1 cellular context compared by ENCODE assay signal in the genomic region with DNA sequence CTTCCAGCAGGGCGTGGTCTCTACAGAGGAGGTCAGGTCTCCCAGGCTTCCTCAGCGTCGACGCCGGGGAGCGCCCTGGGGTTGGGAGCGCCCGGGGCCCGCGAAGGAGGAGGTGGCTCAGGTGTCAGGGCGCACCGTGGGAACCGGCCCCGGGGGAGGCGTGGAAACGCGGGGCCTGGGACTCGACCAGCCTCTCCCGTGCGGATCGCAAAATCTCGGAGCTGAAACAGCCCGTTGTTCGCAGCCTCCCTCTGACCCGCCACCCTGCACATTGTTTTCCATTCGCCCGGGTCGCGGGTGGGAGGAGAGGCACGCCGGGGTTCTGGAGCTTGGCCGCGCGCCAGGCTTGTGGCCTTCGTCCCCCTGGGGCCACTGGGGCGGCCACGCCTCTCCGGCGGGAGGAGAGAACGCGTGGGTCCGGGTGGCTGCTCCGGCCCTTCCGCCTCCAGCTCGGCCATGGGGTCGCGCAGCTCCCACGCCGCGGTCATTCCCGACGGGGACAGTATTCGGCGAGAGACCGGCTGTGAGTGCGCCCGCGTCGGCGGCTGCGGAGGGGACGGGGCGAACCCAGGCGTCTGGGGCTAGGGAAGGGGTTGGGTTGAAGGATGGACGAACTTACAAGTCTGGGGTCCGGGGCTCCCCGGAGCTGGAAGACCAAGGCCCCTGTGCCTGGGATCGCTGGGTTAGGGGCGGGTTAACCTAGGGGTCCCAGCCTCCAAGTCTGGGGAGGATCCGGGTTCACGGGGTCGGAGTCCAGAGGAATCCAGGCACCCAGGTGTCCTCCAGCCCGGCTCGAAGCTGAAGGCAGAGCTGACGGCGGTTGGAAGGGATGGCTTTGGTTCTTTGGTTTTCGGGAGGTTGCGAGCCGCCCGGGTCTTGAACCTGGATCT.
TF ChIP-seq lines count a peak whose summit lies in the region.

A gene (plus strand): TSS at position 433 of the 890 bp plus-strand sequence. CDS start 24 bp downstream, at position 457.

TF ChIP-seq in K562, 482 proteins besides CTCF, POLR2A, EP300 and RAD21 (continued from another document and continues in another):
- TF ChIP-seq, protein P1, sequence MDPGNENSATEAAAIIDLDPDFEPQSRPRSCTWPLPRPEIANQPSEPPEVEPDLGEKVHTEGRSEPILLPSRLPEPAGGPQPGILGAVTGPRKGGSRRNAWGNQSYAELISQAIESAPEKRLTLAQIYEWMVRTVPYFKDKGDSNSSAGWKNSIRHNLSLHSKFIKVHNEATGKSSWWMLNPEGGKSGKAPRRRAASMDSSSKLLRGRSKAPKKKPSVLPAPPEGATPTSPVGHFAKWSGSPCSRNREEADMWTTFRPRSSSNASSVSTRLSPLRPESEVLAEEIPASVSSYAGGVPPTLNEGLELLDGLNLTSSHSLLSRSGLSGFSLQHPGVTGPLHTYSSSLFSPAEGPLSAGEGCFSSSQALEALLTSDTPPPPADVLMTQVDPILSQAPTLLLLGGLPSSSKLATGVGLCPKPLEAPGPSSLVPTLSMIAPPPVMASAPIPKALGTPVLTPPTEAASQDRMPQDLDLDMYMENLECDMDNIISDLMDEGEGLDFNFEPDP (CRISPR knock-in tag; IDR thresholded peaks at IDR 0.05) = no peak
- TF ChIP-seq, protein P2, sequence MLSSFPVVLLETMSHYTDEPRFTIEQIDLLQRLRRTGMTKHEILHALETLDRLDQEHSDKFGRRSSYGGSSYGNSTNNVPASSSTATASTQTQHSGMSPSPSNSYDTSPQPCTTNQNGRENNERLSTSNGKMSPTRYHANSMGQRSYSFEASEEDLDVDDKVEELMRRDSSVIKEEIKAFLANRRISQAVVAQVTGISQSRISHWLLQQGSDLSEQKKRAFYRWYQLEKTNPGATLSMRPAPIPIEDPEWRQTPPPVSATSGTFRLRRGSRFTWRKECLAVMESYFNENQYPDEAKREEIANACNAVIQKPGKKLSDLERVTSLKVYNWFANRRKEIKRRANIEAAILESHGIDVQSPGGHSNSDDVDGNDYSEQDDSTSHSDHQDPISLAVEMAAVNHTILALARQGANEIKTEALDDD (IDR thresholded peaks at IDR 0.05) = no peak
- TF ChIP-seq, protein P3, sequence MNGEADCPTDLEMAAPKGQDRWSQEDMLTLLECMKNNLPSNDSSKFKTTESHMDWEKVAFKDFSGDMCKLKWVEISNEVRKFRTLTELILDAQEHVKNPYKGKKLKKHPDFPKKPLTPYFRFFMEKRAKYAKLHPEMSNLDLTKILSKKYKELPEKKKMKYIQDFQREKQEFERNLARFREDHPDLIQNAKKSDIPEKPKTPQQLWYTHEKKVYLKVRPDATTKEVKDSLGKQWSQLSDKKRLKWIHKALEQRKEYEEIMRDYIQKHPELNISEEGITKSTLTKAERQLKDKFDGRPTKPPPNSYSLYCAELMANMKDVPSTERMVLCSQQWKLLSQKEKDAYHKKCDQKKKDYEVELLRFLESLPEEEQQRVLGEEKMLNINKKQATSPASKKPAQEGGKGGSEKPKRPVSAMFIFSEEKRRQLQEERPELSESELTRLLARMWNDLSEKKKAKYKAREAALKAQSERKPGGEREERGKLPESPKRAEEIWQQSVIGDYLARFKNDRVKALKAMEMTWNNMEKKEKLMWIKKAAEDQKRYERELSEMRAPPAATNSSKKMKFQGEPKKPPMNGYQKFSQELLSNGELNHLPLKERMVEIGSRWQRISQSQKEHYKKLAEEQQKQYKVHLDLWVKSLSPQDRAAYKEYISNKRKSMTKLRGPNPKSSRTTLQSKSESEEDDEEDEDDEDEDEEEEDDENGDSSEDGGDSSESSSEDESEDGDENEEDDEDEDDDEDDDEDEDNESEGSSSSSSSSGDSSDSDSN (IDR thresholded peaks at IDR 0.05; ENCODE audit: borderline replicate concordance in 1 of 2, low read depth in 2 of 2, low read length in 2 of 2) = 0 out of 4 replicates have a peak, but pooled peaks of 1 of the 2 experiments have one; percentile 72
- TF ChIP-seq NFE2L1 (tag; IDR thresholded peaks at IDR 0.05; ENCODE audit: borderline replicate concordance, low read depth) (no peak), ZEB2 (IDR thresholded peaks at IDR 0.05) (0 out of 2 replicates have a peak, but pooled peaks have one; percentile 16), MYC (IDR thresholded peaks at IDR 0.05; ENCODE audit: low read depth, low read length) (0 out of 2 replicates have a peak, but pooled peaks have one; percentile 9), MYC (CRISPR knock-in tag; IDR thresholded peaks at IDR 0.05; ENCODE audit: borderline replicate concordance, low read depth) (peak; percentile 63; the same call in 1 of the 2 replicates), SRSF7 (optimal IDR thresholded peaks at IDR 0.05; ENCODE audit: low read depth, low read length) (no peak), POLR3A (IDR thresholded peaks at IDR 0.05; ENCODE audit: borderline replicate concordance, extremely low read depth, insufficient read depth, insufficient read length) (no peak), CREM (IDR thresholded peaks at IDR 0.05; ENCODE audit: low read depth) (0 out of 2 replicates have a peak, but pooled peaks have one; percentile 13), ZNF174 (CRISPR knock-in tag; IDR thresholded peaks at IDR 0.05) (no peak), MAFG (tag; conservative IDR thresholded peaks at IDR 0.05) (no peak), FOXJ2 (tag; IDR thresholded peaks at IDR 0.05) (no peak), RBM22 (IDR thresholded peaks at IDR 0.05; ENCODE audit: low read depth, low read length, poor library complexity, severe bottlenecking) (no peak), CEBPB (tag; IDR thresholded peaks at IDR 0.05) (no peak), CHCHD3 (CRISPR knock-in tag; IDR thresholded peaks at IDR 0.05) (no peak), COPS2 (conservative IDR thresholded peaks at IDR 0.05) (no peak), JUND (IDR thresholded peaks at IDR 0.05; ENCODE audit: borderline replicate concordance, low read depth, low read length) (no peak), JUND (tag; IDR thresholded peaks at IDR 0.05; ENCODE audit: borderline replicate concordance, low read depth, low read length) (no peak), ZNF699 (CRISPR knock-in tag; IDR thresholded peaks at IDR 0.05; ENCODE audit: insufficient replicate concordance) (no peak), ETV6 (IDR thresholded peaks at IDR 0.05; ENCODE audit: borderline replicate concordance in 1 of 2, low read depth in 2 of 2, low read length in 1 of 2) (no peak), ETV6 (CRISPR knock-in tag; IDR thresholded peaks at IDR 0.05; ENCODE audit: borderline replicate concordance) (no peak), PHF21A (IDR thresholded peaks at IDR 0.05; ENCODE audit: borderline replicate concordance, low read depth) (no peak), MAFK (IDR thresholded peaks at IDR 0.05; ENCODE audit: low read length) (no peak), CBFB (CRISPR knock-in tag; IDR thresholded peaks at IDR 0.05) (no peak), LARP7 (IDR thresholded peaks at IDR 0.05) (no peak), GATAD2B (IDR thresholded peaks at IDR 0.05; ENCODE audit: borderline replicate concordance) (no peak), KAT7 (CRISPR knock-in tag; IDR thresholded peaks at IDR 0.05; ENCODE audit: borderline replicate concordance) (no peak), NFE2 (IDR thresholded peaks at IDR 0.05; ENCODE audit: low read depth) (no peak), MYBL2 (IDR thresholded peaks at IDR 0.05; ENCODE audit: low read depth) (no peak), MYBL2 (CRISPR knock-in tag; IDR thresholded peaks at IDR 0.05; ENCODE audit: borderline replicate concordance) (no peak)
- TF ChIP-seq, protein P4, sequence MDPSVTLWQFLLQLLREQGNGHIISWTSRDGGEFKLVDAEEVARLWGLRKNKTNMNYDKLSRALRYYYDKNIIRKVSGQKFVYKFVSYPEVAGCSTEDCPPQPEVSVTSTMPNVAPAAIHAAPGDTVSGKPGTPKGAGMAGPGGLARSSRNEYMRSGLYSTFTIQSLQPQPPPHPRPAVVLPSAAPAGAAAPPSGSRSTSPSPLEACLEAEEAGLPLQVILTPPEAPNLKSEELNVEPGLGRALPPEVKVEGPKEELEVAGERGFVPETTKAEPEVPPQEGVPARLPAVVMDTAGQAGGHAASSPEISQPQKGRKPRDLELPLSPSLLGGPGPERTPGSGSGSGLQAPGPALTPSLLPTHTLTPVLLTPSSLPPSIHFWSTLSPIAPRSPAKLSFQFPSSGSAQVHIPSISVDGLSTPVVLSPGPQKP (CRISPR knock-in tag; IDR thresholded peaks at IDR 0.05) = no peak
- TF ChIP-seq, protein P5, sequence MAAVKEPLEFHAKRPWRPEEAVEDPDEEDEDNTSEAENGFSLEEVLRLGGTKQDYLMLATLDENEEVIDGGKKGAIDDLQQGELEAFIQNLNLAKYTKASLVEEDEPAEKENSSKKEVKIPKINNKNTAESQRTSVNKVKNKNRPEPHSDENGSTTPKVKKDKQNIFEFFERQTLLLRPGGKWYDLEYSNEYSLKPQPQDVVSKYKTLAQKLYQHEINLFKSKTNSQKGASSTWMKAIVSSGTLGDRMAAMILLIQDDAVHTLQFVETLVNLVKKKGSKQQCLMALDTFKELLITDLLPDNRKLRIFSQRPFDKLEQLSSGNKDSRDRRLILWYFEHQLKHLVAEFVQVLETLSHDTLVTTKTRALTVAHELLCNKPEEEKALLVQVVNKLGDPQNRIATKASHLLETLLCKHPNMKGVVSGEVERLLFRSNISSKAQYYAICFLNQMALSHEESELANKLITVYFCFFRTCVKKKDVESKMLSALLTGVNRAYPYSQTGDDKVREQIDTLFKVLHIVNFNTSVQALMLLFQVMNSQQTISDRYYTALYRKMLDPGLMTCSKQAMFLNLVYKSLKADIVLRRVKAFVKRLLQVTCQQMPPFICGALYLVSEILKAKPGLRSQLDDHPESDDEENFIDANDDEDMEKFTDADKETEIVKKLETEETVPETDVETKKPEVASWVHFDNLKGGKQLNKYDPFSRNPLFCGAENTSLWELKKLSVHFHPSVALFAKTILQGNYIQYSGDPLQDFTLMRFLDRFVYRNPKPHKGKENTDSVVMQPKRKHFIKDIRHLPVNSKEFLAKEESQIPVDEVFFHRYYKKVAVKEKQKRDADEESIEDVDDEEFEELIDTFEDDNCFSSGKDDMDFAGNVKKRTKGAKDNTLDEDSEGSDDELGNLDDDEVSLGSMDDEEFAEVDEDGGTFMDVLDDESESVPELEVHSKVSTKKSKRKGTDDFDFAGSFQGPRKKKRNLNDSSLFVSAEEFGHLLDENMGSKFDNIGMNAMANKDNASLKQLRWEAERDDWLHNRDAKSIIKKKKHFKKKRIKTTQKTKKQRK (IDR thresholded peaks at IDR 0.05; ENCODE audit: borderline replicate concordance, low read depth, low read length) = no peak
- TF ChIP-seq, protein P6, sequence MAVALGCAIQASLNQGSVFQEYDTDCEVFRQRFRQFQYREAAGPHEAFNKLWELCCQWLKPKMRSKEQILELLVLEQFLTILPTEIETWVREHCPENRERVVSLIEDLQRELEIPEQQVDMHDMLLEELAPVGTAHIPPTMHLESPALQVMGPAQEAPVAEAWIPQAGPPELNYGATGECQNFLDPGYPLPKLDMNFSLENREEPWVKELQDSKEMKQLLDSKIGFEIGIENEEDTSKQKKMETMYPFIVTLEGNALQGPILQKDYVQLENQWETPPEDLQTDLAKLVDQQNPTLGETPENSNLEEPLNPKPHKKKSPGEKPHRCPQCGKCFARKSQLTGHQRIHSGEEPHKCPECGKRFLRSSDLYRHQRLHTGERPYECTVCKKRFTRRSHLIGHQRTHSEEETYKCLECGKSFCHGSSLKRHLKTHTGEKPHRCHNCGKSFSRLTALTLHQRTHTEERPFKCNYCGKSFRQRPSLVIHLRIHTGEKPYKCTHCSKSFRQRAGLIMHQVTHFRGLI (CRISPR knock-in tag; IDR thresholded peaks at IDR 0.05) = no peak
- TF ChIP-seq, protein P7, sequence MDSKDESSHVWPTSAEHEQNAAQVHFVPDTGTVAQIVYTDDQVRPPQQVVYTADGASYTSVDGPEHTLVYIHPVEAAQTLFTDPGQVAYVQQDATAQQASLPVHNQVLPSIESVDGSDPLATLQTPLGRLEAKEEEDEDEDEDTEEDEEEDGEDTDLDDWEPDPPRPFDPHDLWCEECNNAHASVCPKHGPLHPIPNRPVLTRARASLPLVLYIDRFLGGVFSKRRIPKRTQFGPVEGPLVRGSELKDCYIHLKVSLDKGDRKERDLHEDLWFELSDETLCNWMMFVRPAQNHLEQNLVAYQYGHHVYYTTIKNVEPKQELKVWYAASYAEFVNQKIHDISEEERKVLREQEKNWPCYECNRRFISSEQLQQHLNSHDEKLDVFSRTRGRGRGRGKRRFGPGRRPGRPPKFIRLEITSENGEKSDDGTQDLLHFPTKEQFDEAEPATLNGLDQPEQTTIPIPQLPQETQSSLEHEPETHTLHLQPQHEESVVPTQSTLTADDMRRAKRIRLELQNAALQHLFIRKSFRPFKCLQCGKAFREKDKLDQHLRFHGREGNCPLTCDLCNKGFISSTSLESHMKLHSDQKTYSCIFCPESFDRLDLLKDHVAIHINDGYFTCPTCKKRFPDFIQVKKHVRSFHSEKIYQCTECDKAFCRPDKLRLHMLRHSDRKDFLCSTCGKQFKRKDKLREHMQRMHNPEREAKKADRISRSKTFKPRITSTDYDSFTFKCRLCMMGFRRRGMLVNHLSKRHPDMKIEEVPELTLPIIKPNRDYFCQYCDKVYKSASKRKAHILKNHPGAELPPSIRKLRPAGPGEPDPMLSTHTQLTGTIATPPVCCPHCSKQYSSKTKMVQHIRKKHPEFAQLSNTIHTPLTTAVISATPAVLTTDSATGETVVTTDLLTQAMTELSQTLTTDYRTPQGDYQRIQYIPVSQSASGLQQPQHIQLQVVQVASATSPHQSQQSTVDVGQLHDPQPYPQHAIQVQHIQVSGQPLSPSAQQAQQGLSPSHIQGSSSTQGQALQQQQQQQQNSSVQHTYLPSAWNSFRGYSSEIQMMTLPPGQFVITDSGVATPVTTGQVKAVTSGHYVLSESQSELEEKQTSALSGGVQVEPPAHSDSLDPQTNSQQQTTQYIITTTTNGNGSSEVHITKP (IDR thresholded peaks at IDR 0.05; ENCODE audit: partially characterized antibody) = peak; percentile 74
- TF ChIP-seq, protein P8, sequence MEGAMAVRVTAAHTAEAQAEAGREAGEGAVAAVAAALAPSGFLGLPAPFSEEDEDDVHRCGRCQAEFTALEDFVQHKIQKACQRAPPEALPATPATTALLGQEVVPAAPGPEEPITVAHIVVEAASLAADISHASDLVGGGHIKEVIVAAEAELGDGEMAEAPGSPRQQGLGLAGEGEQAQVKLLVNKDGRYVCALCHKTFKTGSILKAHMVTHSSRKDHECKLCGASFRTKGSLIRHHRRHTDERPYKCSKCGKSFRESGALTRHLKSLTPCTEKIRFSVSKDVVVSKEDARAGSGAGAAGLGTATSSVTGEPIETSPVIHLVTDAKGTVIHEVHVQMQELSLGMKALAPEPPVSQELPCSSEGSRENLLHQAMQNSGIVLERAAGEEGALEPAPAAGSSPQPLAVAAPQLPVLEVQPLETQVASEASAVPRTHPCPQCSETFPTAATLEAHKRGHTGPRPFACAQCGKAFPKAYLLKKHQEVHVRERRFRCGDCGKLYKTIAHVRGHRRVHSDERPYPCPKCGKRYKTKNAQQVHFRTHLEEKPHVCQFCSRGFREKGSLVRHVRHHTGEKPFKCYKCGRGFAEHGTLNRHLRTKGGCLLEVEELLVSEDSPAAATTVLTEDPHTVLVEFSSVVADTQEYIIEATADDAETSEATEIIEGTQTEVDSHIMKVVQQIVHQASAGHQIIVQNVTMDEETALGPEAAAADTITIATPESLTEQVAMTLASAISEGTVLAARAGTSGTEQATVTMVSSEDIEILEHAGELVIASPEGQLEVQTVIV (CRISPR knock-in tag; IDR thresholded peaks at IDR 0.05; ENCODE audit: borderline replicate concordance) = no peak
- TF ChIP-seq, protein P9, sequence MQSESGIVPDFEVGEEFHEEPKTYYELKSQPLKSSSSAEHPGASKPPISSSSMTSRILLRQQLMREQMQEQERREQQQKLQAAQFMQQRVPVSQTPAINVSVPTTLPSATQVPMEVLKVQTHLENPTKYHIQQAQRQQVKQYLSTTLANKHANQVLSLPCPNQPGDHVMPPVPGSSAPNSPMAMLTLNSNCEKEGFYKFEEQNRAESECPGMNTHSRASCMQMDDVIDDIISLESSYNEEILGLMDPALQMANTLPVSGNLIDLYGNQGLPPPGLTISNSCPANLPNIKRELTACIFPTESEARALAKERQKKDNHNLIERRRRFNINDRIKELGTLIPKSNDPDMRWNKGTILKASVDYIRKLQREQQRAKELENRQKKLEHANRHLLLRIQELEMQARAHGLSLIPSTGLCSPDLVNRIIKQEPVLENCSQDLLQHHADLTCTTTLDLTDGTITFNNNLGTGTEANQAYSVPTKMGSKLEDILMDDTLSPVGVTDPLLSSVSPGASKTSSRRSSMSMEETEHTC (IDR thresholded peaks at IDR 0.05) = no peak
